25 cellular contexts compared by ENCODE assay signal in genomic region chr18:1564793-1565192, GRCh38.
"Had no signal": no experiment of that assay in that cellular context is flagged by ENCODE, and none has a peak within 500 bp of the region (broad histone marks: within the 10 kb centered on the region; RNA-seq: fewer than 3 reads in every experiment).

No MANE protein-coding gene starts in this region.

- H3K4me1 ChIP-seq: SJSA1 had no signal

- H3K4me3 ChIP-seq: K562, MG63, SJSA1 had no signal

- DNase-seq: MG63, NCI-H1092, NCI-H1105 treated with DMSO at 0.1 percent for 48 hours, NCI-H1417 treated with DMSO at 0.1 percent for 48 hours, NCI-H146, NCI-H1694 treated with DMSO at 0.1 percent for 48 hours, NCI-H1930, NCI-H2081, NCI-H2107, NCI-H226, NCI-H446, NCI-H510A, NCI-H524 treated with DMSO at 0.1 percent for 48 hours, NCI-H69, NCI-H774, Right ventricle myocardium superior, RPMI8226, SIG-M5, SK-N-SH, SW 1271, T-cell, T-helper 17 cell had no signal

- FAIRE-seq: K562, RCC 7860 had no signal

- H3K36me3 ChIP-seq: MG63, SJSA1 had no signal

- H3K9me3 ChIP-seq: MG63, SJSA1, SK-N-SH had no signal

- H3K27me3 ChIP-seq: MG63, SJSA1 had no signal

- H3K27ac ChIP-seq: SJSA1 had no signal
